11 cellular contexts compared by ENCODE assay signal in genomic region chr13:99434258-99434788, GRCh38.
A peak's percentile ranks its signal among the peaks of the same experiment; 100 is the strongest.
DNase-seq lines count a peak whose midpoint lies in the region; ATAC-seq, FAIRE-seq and TF ChIP-seq lines count a peak whose summit lies in the region.
"Had no signal": no experiment of that assay in that cellular context is flagged by ENCODE, and none has a peak within 500 bp of the region (broad histone marks: within the 10 kb centered on the region; RNA-seq: fewer than 3 reads in every experiment).

No MANE protein-coding gene starts in this region.

- H3K9me3 ChIP-seq in small intestine (ENCODE audit: control insufficient read depth, low read depth) (no peaks in the 10 kb centered on the region), SK-N-SH (no peaks in the 10 kb centered on the region)

- intact Hi-C loops in CD14-positive monocyte (cut with micrococcal nuclease) = loop anchor here in 1 of 2 donors (5.0 kb wide), 1 partner anchor 122 kb away; no protein-coding TSS in a partner anchor
- intact Hi-C loops in activated T-helper 2 cell treated with anti-CD3 and anti-CD28 coated beads, Interferon-gamma antibody, Interleukin-2, Interleukin-4, amounts not matched to agents 10 μg/mL and 5 μg/mL and 100 μg/mL, durations not matched to agents 14 hours and 24 hours and 36 hours (cut with micrococcal nuclease) = loop anchor here (1.0 to 10.0 kb wide), 7 partner anchors 9 to 560 kb away; no protein-coding TSS in a partner anchor

- no peak for TF ChIP-seq EP300 in SK-N-SH (IDR thresholded peaks at IDR 0.05; ENCODE audit: borderline replicate concordance in 1 of 2, low read depth in 1 of 2, low read length in 1 of 2)

- H3K4me1 ChIP-seq in small intestine (ENCODE audit: control insufficient read depth in 2 of 2, insufficient read depth in 1 of 2, low read depth in 1 of 2, low read length in 1 of 2) = peaks cover 0 to 2% of the 10 kb centered on the region in 2 donors
- peaks cover 3% of the 10 kb centered on the region in 2 experiments; a peak in 2 of 4 replicates for H3K4me1 ChIP-seq in SK-N-SH (ENCODE audit: control insufficient read depth in 1 of 2, insufficient read depth in 2 of 2, low read depth in 1 of 2, low read length in 1 of 2)

- H3K27me3 ChIP-seq in small intestine (ENCODE audit: control insufficient read depth in 2 of 2, insufficient read depth in 2 of 2, low read length in 2 of 2) = no peaks in the 10 kb centered on the region
- H3K27me3 ChIP-seq in SK-N-SH (ENCODE audit: insufficient read depth) = peaks cover 7% of the 10 kb centered on the region; the same call in 1 of the 2 replicates

- H3K9me2 ChIP-seq in SK-N-SH = no peaks in the 10 kb centered on the region

- TF ChIP-seq CTCF in CD14-positive monocyte (IDR thresholded peaks at IDR 0.05) (peak; percentile 16), SK-N-SH (IDR thresholded peaks at IDR 0.05) (no peak), endothelial cell (IDR thresholded peaks at IDR 0.05; ENCODE audit: unreplicated experiment) (no peak)

- H3K27me3 Mint-ChIP-seq in CD14-positive monocyte (ENCODE audit: low read depth in 3 of 3) (peaks cover 5 to 9% (median 8%) of the 10 kb centered on the region in 3 donors), T-cell (no peaks in the 10 kb centered on the region), endothelial cell (ENCODE audit: unreplicated experiment) (peaks cover 6% of the 10 kb centered on the region)
- H3K27me3 Mint-ChIP-seq in activated T-helper 2 cell treated with anti-CD3 and anti-CD28 coated beads, Interferon-gamma antibody, Interleukin-2, Interleukin-4, amounts not matched to agents 10 μg/mL and 5 μg/mL and 100 μg/mL, durations not matched to agents 14 hours and 24 hours and 36 hours (ENCODE audit: low read depth) = peaks cover 6% of the 10 kb centered on the region

- H3K79me2 ChIP-seq in SK-N-SH (ENCODE audit: insufficient read depth) = no peaks in the 10 kb centered on the region

- H3K36me3 ChIP-seq in small intestine (ENCODE audit: control insufficient read depth in 2 of 2, insufficient read depth in 2 of 2, low read length in 2 of 2) (no peaks in the 10 kb centered on the region), SK-N-SH (replicated peaks in 1 of 2; ENCODE audit: control insufficient read depth in 1 of 2, insufficient read depth in 2 of 2, low read length in 1 of 2) (no peaks in the 10 kb centered on the region)

- no peaks in the 10 kb centered on the region for H3F3A ChIP-seq in SK-N-SH (replicated peaks; ENCODE audit: insufficient read depth)

- no peaks in the 10 kb centered on the region for H4K20me1 ChIP-seq in SK-N-SH (ENCODE audit: insufficient read depth)

- no peak overlapping the region for H2AFZ ChIP-seq in SK-N-SH (ENCODE audit: low read depth)

- no peak overlapping the region for H3K4me3 Mint-ChIP-seq in CD14-positive monocyte
- peak overlapping the region; percentile 22 to 84 (median 79) for H3K4me3 Mint-ChIP-seq in T-cell
- peak overlapping the region; percentile 76 for H3K4me3 Mint-ChIP-seq in activated T-helper 2 cell treated with anti-CD3 and anti-CD28 coated beads, Interferon-gamma antibody, Interleukin-2, Interleukin-4, amounts not matched to agents 10 μg/mL and 5 μg/mL and 100 μg/mL, durations not matched to agents 14 hours and 24 hours and 36 hours (ENCODE audit: low read depth)
- no peak overlapping the region for H3K4me3 Mint-ChIP-seq in endothelial cell (ENCODE audit: unreplicated experiment)

- H3K27ac Mint-ChIP-seq in CD14-positive monocyte (peak overlapping the region; percentile 75 to 100 (median 99)), T-cell (peak overlapping the region; percentile 93 to 95), endothelial cell (ENCODE audit: unreplicated experiment) (no peak overlapping the region)
- H3K27ac Mint-ChIP-seq in activated T-helper 2 cell treated with anti-CD3 and anti-CD28 coated beads, Interferon-gamma antibody, Interleukin-2, Interleukin-4, amounts not matched to agents 10 μg/mL and 5 μg/mL and 100 μg/mL, durations not matched to agents 14 hours and 24 hours and 36 hours = peak overlapping the region; percentile 96

- H3K27ac ChIP-seq in small intestine (ENCODE audit: low read depth in 1 of 2, low read length in 1 of 2) = peak overlapping the region in 1 of 2 donors; percentile 72
- H3K27ac ChIP-seq in SK-N-SH (ENCODE audit: low read depth in 2 of 2, low read length in 1 of 2) = no peak overlapping the region

- POLR2A ChIA-PET in T-cell (lab: Charles Lee) = interaction anchor here (0.6 to 1.6 kb wide), 17 partner anchors 14 to 359 kb away, joined by 3 to 18 read pairs (median 3); partner anchors contain the start of gene GPR183 (in 1 of the 2)
- POLR2A ChIA-PET in SK-N-SH (lab: Yijun Ruan, JAX) = no interaction called here

- no peak overlapping the region for H3K4me2 ChIP-seq in SK-N-SH

- H3K9ac ChIP-seq in SK-N-SH = no peak overlapping the region

- H3K36me3 Mint-ChIP-seq in CD14-positive monocyte (peaks cover 0 to 5% of the 10 kb centered on the region in 2 donors), T-cell (no peaks in the 10 kb centered on the region), endothelial cell (ENCODE audit: low read depth, unreplicated experiment) (no peaks in the 10 kb centered on the region)
- H3K36me3 Mint-ChIP-seq in activated T-helper 2 cell treated with anti-CD3 and anti-CD28 coated beads, Interferon-gamma antibody, Interleukin-2, Interleukin-4, amounts not matched to agents 10 μg/mL and 5 μg/mL and 100 μg/mL, durations not matched to agents 14 hours and 24 hours and 36 hours (ENCODE audit: low read depth) = no peaks in the 10 kb centered on the region

- H3K9me3 Mint-ChIP-seq in CD14-positive monocyte (no peaks in the 10 kb centered on the region), T-cell (no peaks in the 10 kb centered on the region), endothelial cell (ENCODE audit: unreplicated experiment) (no peaks in the 10 kb centered on the region)
- H3K9me3 Mint-ChIP-seq in activated T-helper 2 cell treated with anti-CD3 and anti-CD28 coated beads, Interferon-gamma antibody, Interleukin-2, Interleukin-4, amounts not matched to agents 10 μg/mL and 5 μg/mL and 100 μg/mL, durations not matched to agents 14 hours and 24 hours and 36 hours = no peaks in the 10 kb centered on the region

- no peak for TF ChIP-seq RAD21 in SK-N-SH (IDR thresholded peaks at IDR 0.05; ENCODE audit: low read length)

- H3K4me1 Mint-ChIP-seq in CD14-positive monocyte (peaks cover 47% of the 10 kb centered on the region), T-cell (peaks cover 64 to 68% (median 66%) of the 10 kb centered on the region in 3 donors), endothelial cell (ENCODE audit: unreplicated experiment) (peaks cover 23% of the 10 kb centered on the region)
- peaks cover 71% of the 10 kb centered on the region for H3K4me1 Mint-ChIP-seq in activated T-helper 2 cell treated with anti-CD3 and anti-CD28 coated beads, Interferon-gamma antibody, Interleukin-2, Interleukin-4, amounts not matched to agents 10 μg/mL and 5 μg/mL and 100 μg/mL, durations not matched to agents 14 hours and 24 hours and 36 hours (ENCODE audit: low read depth)

- H3K4me3 ChIP-seq in small intestine (ENCODE audit: low read depth in 1 of 2, low read length in 2 of 2) (no peak overlapping the region), SK-N-SH (ENCODE audit: low read depth in 2 of 2, low read length in 1 of 2) (no peak overlapping the region)

- FAIRE-seq in small intestine (lab: Jason Lieb, UNC) = no peak
- FAIRE-seq: islet of Langerhans, urothelium cell line had no signal

- DNase-seq in CD14-positive monocyte (ENCODE audit: low spot score) (no peak), T-cell (peak; percentile 46 to 94 (median 84)), small intestine (peak; percentile 42), SK-N-SH (no peak), endothelial cell (ENCODE audit: low spot score) (no peak), NCI-H1417 treated with DMSO at 0.1 percent for 48 hours (lab: John Stamatoyannopoulos, UW) (no peak)
- DNase-seq in activated T-helper 2 cell treated with anti-CD3 and anti-CD28 coated beads, Interferon-gamma antibody, Interleukin-2, Interleukin-4, amounts not matched to agents 10 μg/mL and 5 μg/mL and 100 μg/mL, durations not matched to agents 14 hours and 24 hours and 36 hours (ENCODE audit: low spot score) = peak; percentile 53
- DNase-seq: NCI-H1105 had no signal

- CTCF ChIA-PET in T-cell (lab: Charles Lee) = interaction anchor here (0.6 to 5.6 kb wide), 26 partner anchors 9 to 215 kb away, joined by 3 to 195 read pairs (median 6); partner anchors contain the start of gene GPR18 (in 1 of the 2)
- CTCF ChIA-PET in SK-N-SH (lab: Yijun Ruan, JAX) = interaction anchor here (1.5 to 8.4 kb wide), 5 partner anchors 9 to 258 kb away, joined by 5 to 249 read pairs (median 28); no protein-coding TSS in a partner anchor

- ATAC-seq in T-cell (replicated peaks in 1 of 4) = peak; percentile 63 to 76 (median 68)
- no peak for ATAC-seq in HG03457 (IDR thresholded peaks at IDR 0.05; ENCODE audit: unreplicated experiment)

- WGBS in small intestine, 3 donors = 73 to 79% (median 77%) methylated on average over 17 of the region's 17 CpGs
- WGBS in SK-N-SH (ENCODE audit: low lambda C conversion rate) = 85% methylated on average over 14 of the region's 17 CpGs

TF ChIP-seq in SK-N-SH, 30 proteins besides CTCF, POLR2A, EP300 and RAD21:
- TF ChIP-seq FOSL2 (IDR thresholded peaks at IDR 0.05; ENCODE audit: borderline replicate concordance, low read depth) (no peak), MXI1 (IDR thresholded peaks at IDR 0.05; ENCODE audit: low read depth, low read length) (no peak), FOXJ3 (CRISPR knock-in tag; IDR thresholded peaks at IDR 0.05) (no peak), FOXM1 (IDR thresholded peaks at IDR 0.05; ENCODE audit: low read depth) (no peak), TCF12 (IDR thresholded peaks at IDR 0.05) (no peak), RFX5 (IDR thresholded peaks at IDR 0.05; ENCODE audit: low read length) (no peak), MEF2A (IDR thresholded peaks at IDR 0.05; ENCODE audit: borderline replicate concordance, low read depth) (no peak), CHD2 (IDR thresholded peaks at IDR 0.05; ENCODE audit: low read length, partially characterized antibody) (no peak), TEAD4 (IDR thresholded peaks at IDR 0.05; ENCODE audit: borderline replicate concordance, insufficient read depth) (no peak), USF2 (IDR thresholded peaks at IDR 0.05; ENCODE audit: borderline replicate concordance, low read depth, low read length) (no peak), ELF1 (IDR thresholded peaks at IDR 0.05) (no peak)

Comparison
In these comparisons a context has a peak if more than half of its experiments do, and no peak if none do; other contexts are left out.
1. DNase-seq: peak in T-cell (34 of 34), activated T-helper 2 cell treated with anti-CD3 and anti-CD28 coated beads, Interferon-gamma antibody, Interleukin-2, Interleukin-4, amounts not matched to agents 10 μg/mL and 5 μg/mL and 100 μg/mL, durations not matched to agents 14 hours and 24 hours and 36 hours (single experiment) and small intestine (single experiment); none in CD14-positive monocyte (single experiment), SK-N-SH (single experiment), endothelial cell (single experiment) and NCI-H1417 treated with DMSO at 0.1 percent for 48 hours (single experiment).
2. H3K4me3 Mint-ChIP-seq: peak in T-cell (3 of 3) and activated T-helper 2 cell treated with anti-CD3 and anti-CD28 coated beads, Interferon-gamma antibody, Interleukin-2, Interleukin-4, amounts not matched to agents 10 μg/mL and 5 μg/mL and 100 μg/mL, durations not matched to agents 14 hours and 24 hours and 36 hours (single experiment); none in CD14-positive monocyte (0 of 2) and endothelial cell (single experiment).